Comparison of ENCODE assay signal across 18 cellular contexts in the genomic region with DNA sequence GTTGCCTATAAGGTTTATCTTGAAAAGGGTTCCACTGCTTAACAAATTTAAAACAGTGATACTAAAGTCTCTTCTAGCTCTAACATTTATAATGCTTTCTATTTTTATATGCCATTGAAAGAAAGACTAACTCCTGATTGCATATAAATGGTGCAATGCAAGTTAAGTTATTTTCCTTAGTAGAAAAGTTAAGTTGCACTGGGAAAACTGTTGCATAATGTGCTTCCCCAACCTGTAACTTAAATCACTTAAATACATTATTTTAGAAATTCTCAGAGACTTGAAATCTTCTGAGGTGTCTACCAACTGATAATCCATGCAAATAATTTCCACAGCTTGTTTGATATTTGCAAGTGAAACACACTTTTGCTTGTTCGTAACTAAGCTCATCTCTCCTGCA.
DNase-seq lines count a peak whose midpoint lies in the region; ATAC-seq and TF ChIP-seq lines count a peak whose summit lies in the region.
"Had no signal": no experiment of that assay in that cellular context is flagged by ENCODE, and none has a peak within 500 bp of the region (broad histone marks: within the 10 kb centered on the region; RNA-seq: fewer than 3 reads in every experiment).

No MANE protein-coding gene starts in this region.

- peaks cover 7% of the 10 kb centered on the region for H3F3A ChIP-seq in Loucy (ENCODE audit: low read depth)

- in situ Hi-C loops in ACHN (cut with HindIII; ENCODE audit: low pct_ligation_motif_present, low pct_unique_long_range_greater_than_20kb, low sequenced_read_pairs) = no loop called here

- H3K4me1 ChIP-seq in Loucy (ENCODE audit: insufficient read depth, low read length, poor library complexity, severe bottlenecking) (peaks cover 43% of the 10 kb centered on the region), BE2C (no peaks in the 10 kb centered on the region)

- ATAC-seq in activated T-helper 17 cell treated with anti-CD3 and anti-CD28 coated beads, Interleukin-2, amount 50 U/mL, for 72 hours (replicated peaks) = no peak
- no peak for ATAC-seq in naive thymus-derived CD8-positive, alpha-beta T cell

- peak overlapping the region; percentile 87 for H3K4me2 ChIP-seq in Loucy (ENCODE audit: low read depth, low read length, poor library complexity, severe bottlenecking)
- H3K4me2 ChIP-seq: SK-N-SH had no signal

- H3K4me3 Mint-ChIP-seq in T-helper 2 cell treated with Interferon-gamma antibody and Interleukin-4, amounts not matched to agents 5 μg/mL and 100 μg/mL, for 36 hours = peak overlapping the region; percentile 67
- H3K4me3 Mint-ChIP-seq in activated T-helper 17 cell treated with anti-CD3 and anti-CD28 coated beads, Interleukin-2, amount 50 U/mL, for 72 hours = peak overlapping the region; percentile 49
- H3K4me3 Mint-ChIP-seq in naive thymus-derived CD8-positive, alpha-beta T cell = no peak overlapping the region
- H3K4me3 Mint-ChIP-seq: activated naive CD4-positive, alpha-beta T cell treated with anti-CD3 and anti-CD28 coated beads, Interleukin-2, amount 50 U/mL, for 24 hours had no signal

- POLR2A ChIA-PET in naive thymus-derived CD8-positive, alpha-beta T cell (lab: Charles Lee) = interaction anchor here (0.6 to 3.3 kb wide), 3 partner anchors 14 to 242 kb away, joined by 4 to 16 read pairs (median 4); partner anchors contain the start of gene IVNS1ABP

- peaks cover 49% of the 10 kb centered on the region for H3K4me1 Mint-ChIP-seq in T-helper 2 cell treated with Interferon-gamma antibody and Interleukin-4, amounts not matched to agents 5 μg/mL and 100 μg/mL, for 36 hours (ENCODE audit: low read depth)
- H3K4me1 Mint-ChIP-seq in activated T-helper 17 cell treated with anti-CD3 and anti-CD28 coated beads, Interleukin-2, amount 50 U/mL, for 72 hours = peaks cover 37% of the 10 kb centered on the region
- H3K4me1 Mint-ChIP-seq in naive thymus-derived CD8-positive, alpha-beta T cell = peaks cover 33 to 46% (median 40%) of the 10 kb centered on the region in 4 donors

- H3K36me3 Mint-ChIP-seq in T-helper 2 cell treated with Interferon-gamma antibody and Interleukin-4, amounts not matched to agents 5 μg/mL and 100 μg/mL, for 36 hours (ENCODE audit: low read depth) = peaks cover 12% of the 10 kb centered on the region
- H3K36me3 Mint-ChIP-seq in activated T-helper 17 cell treated with anti-CD3 and anti-CD28 coated beads, Interleukin-2, amount 50 U/mL, for 72 hours (ENCODE audit: low read depth) = no peaks in the 10 kb centered on the region
- H3K36me3 Mint-ChIP-seq in naive thymus-derived CD8-positive, alpha-beta T cell = no peaks in the 10 kb centered on the region
- H3K36me3 Mint-ChIP-seq: activated naive CD4-positive, alpha-beta T cell treated with anti-CD3 and anti-CD28 coated beads, Interleukin-2, amount 50 U/mL, for 24 hours had no signal

- H3K27me3 ChIP-seq in Loucy (ENCODE audit: insufficient read depth, low read length, poor library complexity, severe bottlenecking) = no peaks in the 10 kb centered on the region
- no peaks in the 10 kb centered on the region for H3K27me3 ChIP-seq in BE2C

- H3K9me3 ChIP-seq in Loucy (ENCODE audit: insufficient read depth, low read depth, low read length) = no peaks in the 10 kb centered on the region
- no peaks in the 10 kb centered on the region for H3K9me3 ChIP-seq in BE2C
- H3K9me3 ChIP-seq: SK-N-SH had no signal

- H3K79me2 ChIP-seq in Loucy (ENCODE audit: insufficient read depth, low read length) = no peaks in the 10 kb centered on the region

- no peaks in the 10 kb centered on the region for H3K9me2 ChIP-seq in Loucy (replicated peaks; ENCODE audit: low read depth, low read length)
- H3K9me2 ChIP-seq: SK-N-SH had no signal

- H3K27me3 Mint-ChIP-seq in T-helper 2 cell treated with Interferon-gamma antibody and Interleukin-4, amounts not matched to agents 5 μg/mL and 100 μg/mL, for 36 hours (ENCODE audit: low read depth) = no peaks in the 10 kb centered on the region
- no peaks in the 10 kb centered on the region for H3K27me3 Mint-ChIP-seq in activated T-helper 17 cell treated with anti-CD3 and anti-CD28 coated beads, Interleukin-2, amount 50 U/mL, for 72 hours
- H3K27me3 Mint-ChIP-seq in naive thymus-derived CD8-positive, alpha-beta T cell = no peaks in the 10 kb centered on the region
- H3K27me3 Mint-ChIP-seq: activated naive CD4-positive, alpha-beta T cell treated with anti-CD3 and anti-CD28 coated beads, Interleukin-2, amount 50 U/mL, for 24 hours had no signal

- H2AFZ ChIP-seq in Loucy (ENCODE audit: low read length) = no peak overlapping the region

- H4K20me1 ChIP-seq in Loucy (ENCODE audit: insufficient read depth, low read length, poor library complexity, severe bottlenecking) = no peaks in the 10 kb centered on the region

- peaks cover 13% of the 10 kb centered on the region for H3K9me3 Mint-ChIP-seq in T-helper 2 cell treated with Interferon-gamma antibody and Interleukin-4, amounts not matched to agents 5 μg/mL and 100 μg/mL, for 36 hours
- no peaks in the 10 kb centered on the region for H3K9me3 Mint-ChIP-seq in activated T-helper 17 cell treated with anti-CD3 and anti-CD28 coated beads, Interleukin-2, amount 50 U/mL, for 72 hours
- no peaks in the 10 kb centered on the region for H3K9me3 Mint-ChIP-seq in naive thymus-derived CD8-positive, alpha-beta T cell
- H3K9me3 Mint-ChIP-seq: activated naive CD4-positive, alpha-beta T cell treated with anti-CD3 and anti-CD28 coated beads, Interleukin-2, amount 50 U/mL, for 24 hours had no signal

- peak overlapping the region; percentile 79 for H3K27ac Mint-ChIP-seq in T-helper 2 cell treated with Interferon-gamma antibody and Interleukin-4, amounts not matched to agents 5 μg/mL and 100 μg/mL, for 36 hours
- peak overlapping the region; percentile 87 for H3K27ac Mint-ChIP-seq in activated T-helper 17 cell treated with anti-CD3 and anti-CD28 coated beads, Interleukin-2, amount 50 U/mL, for 72 hours
- peak overlapping the region in 8 of 10 donors; percentile 64 to 95 (median 84) for H3K27ac Mint-ChIP-seq in naive thymus-derived CD8-positive, alpha-beta T cell
- H3K27ac Mint-ChIP-seq: activated naive CD4-positive, alpha-beta T cell treated with anti-CD3 and anti-CD28 coated beads, Interleukin-2, amount 50 U/mL, for 24 hours; activated T-cell treated with anti-CD3 and anti-CD28 coated beads, Interleukin-2, amount 50 U/mL, for 72 hours had no signal

- no peak for TF ChIP-seq CTCF in Loucy (conservative IDR thresholded peaks at IDR 0.05; ENCODE audit: low read length)
- no peak for TF ChIP-seq CTCF in BE2C (IDR thresholded peaks at IDR 0.05; ENCODE audit: low read depth, low read length)

- peak overlapping the region; percentile 21 for H3K9ac ChIP-seq in Loucy (ENCODE audit: low read depth, low read length, poor library complexity, severe bottlenecking)
- H3K9ac ChIP-seq: SK-N-SH had no signal

- H3K4me3 ChIP-seq in Loucy (ENCODE audit: low read length, poor library complexity, severe bottlenecking) = no peak overlapping the region
- no peak overlapping the region for H3K4me3 ChIP-seq in BE2C (ENCODE audit: low read depth, low read length)
- H3K4me3 ChIP-seq: dorsolateral prefrontal cortex, lung, skin epidermis had no signal

- no peaks in the 10 kb centered on the region for H3K36me3 ChIP-seq in Loucy (ENCODE audit: insufficient read depth, low read length)
- no peaks in the 10 kb centered on the region for H3K36me3 ChIP-seq in BE2C

- no peak for DNase-seq in T-helper 2 cell treated with Interferon-gamma antibody and Interleukin-4, amounts not matched to agents 5 μg/mL and 100 μg/mL, for 36 hours (ENCODE audit: low spot score)
- DNase-seq in T-helper 2 cell (no peak), ACHN (no peak), BE2C (no peak), NCI-H1417 treated with DMSO at 0.1 percent for 48 hours (lab: John Stamatoyannopoulos, UW) (no peak)
- no peak for DNase-seq in naive thymus-derived CD8-positive, alpha-beta T cell
- DNase-seq: glutamatergic neuron, kidney glomerular epithelial cell, NCI-H187 treated with DMSO at 0.1 percent for 48 hours, T1000 had no signal

Comparison
In these comparisons a context has a peak if more than half of its experiments do, and no peak if none do; other contexts are left out.
1. H3K4me3 Mint-ChIP-seq: peak in T-helper 2 cell treated with Interferon-gamma antibody and Interleukin-4, amounts not matched to agents 5 μg/mL and 100 μg/mL, for 36 hours (single experiment) and activated T-helper 17 cell treated with anti-CD3 and anti-CD28 coated beads, Interleukin-2, amount 50 U/mL, for 72 hours (single experiment); none in naive thymus-derived CD8-positive, alpha-beta T cell (0 of 10).
2. Peak in every context shown above with its lines, with median percentiles within 50 percentile points of each other: H3K27ac Mint-ChIP-seq.